In genomic region chr13:111661052-111661451, GRCh38 we compare ENCODE assay signal across 14 cellular contexts.
DNase-seq lines count a peak whose midpoint lies in the region; ATAC-seq and TF ChIP-seq lines count a peak whose summit lies in the region.
"Had no signal": no experiment of that assay in that cellular context is flagged by ENCODE, and none has a peak within 500 bp of the region (broad histone marks: within the 10 kb centered on the region; RNA-seq: fewer than 3 reads in every experiment).

No MANE protein-coding gene starts in this region.

- no peaks in the 10 kb centered on the region for H3K36me3 Mint-ChIP-seq in type B pancreatic cell
- no peaks in the 10 kb centered on the region for H3K36me3 Mint-ChIP-seq in activated CD4-positive, alpha-beta memory T cell treated with anti-CD3 and anti-CD28 coated beads, Interleukin-2, amount 10 ng/mL, durations not matched to agents 7 days and 5 days (ENCODE audit: low read depth)
- H3K36me3 Mint-ChIP-seq: CD8-positive, alpha-beta memory T cell had no signal

- H3K4me3 Mint-ChIP-seq in type B pancreatic cell: no peak overlapping the region
- no peak overlapping the region for H3K4me3 Mint-ChIP-seq in activated CD4-positive, alpha-beta memory T cell treated with anti-CD3 and anti-CD28 coated beads, Interleukin-2, amount 10 ng/mL, durations not matched to agents 7 days and 5 days
- H3K4me3 Mint-ChIP-seq: CD8-positive, alpha-beta memory T cell had no signal

- no peak for ATAC-seq in IMR-90 (ENCODE audit: low read depth)
- no peak for ATAC-seq in GM19455 (IDR thresholded peaks at IDR 0.05; ENCODE audit: unreplicated experiment)
- no peak for ATAC-seq in GM18511 (IDR thresholded peaks at IDR 0.05; ENCODE audit: unreplicated experiment)

- H2BK5ac ChIP-seq in IMR-90 (ENCODE audit: low read depth, low read length, poor library complexity, severe bottlenecking) (no peak overlapping the region), neuronal stem cell (ENCODE audit: low read length) (no peak overlapping the region)

- H2BK20ac ChIP-seq in IMR-90 (ENCODE audit: low read depth, low read length): no peak overlapping the region

- WGBS in IMR-90 (ENCODE audit: extremely low coverage in 2 of 2, insufficient read length in 1 of 2), 2 experiments: 97% methylated on average over 4 of the region's 13 CpGs; no CpG with 5 or more reads in 1 of the 2 experiments
- WGBS in neuronal stem cell (ENCODE audit: extremely low coverage in 2 of 2, insufficient read length in 2 of 2, insufficient replicate concordance in 1 of 2), 2 donors: no CpG with 5 or more reads among the region's 13 CpGs

- H3K27ac Mint-ChIP-seq in type B pancreatic cell: no peak overlapping the region
- no peak overlapping the region for H3K27ac Mint-ChIP-seq in activated CD4-positive, alpha-beta memory T cell treated with anti-CD3 and anti-CD28 coated beads, Interleukin-2, amount 10 ng/mL, durations not matched to agents 7 days and 5 days
- H3K27ac Mint-ChIP-seq: CD8-positive, alpha-beta memory T cell had no signal

- no peak for TF ChIP-seq RAD21 in IMR-90 (IDR thresholded peaks at IDR 0.05; ENCODE audit: low read length)

- H3K9me3 ChIP-seq in IMR-90 (ENCODE audit: control insufficient read depth, insufficient read depth, low read length) (peaks cover 48% of the 10 kb centered on the region), neuronal stem cell (replicated peaks in 1 of 2; ENCODE audit: control insufficient read depth in 2 of 2, insufficient read depth in 1 of 2, low read depth in 1 of 2, low read length in 2 of 2) (no peaks in the 10 kb centered on the region)
- H3K9me3 ChIP-seq: Caco-2, HAP-1 had no signal

- no peak overlapping the region for H4K91ac ChIP-seq in IMR-90 (ENCODE audit: insufficient read depth, low read depth, low read length)
- H4K91ac ChIP-seq in neuronal stem cell (ENCODE audit: low read depth, low read length, poor library complexity): no peak overlapping the region

- H3K27ac ChIP-seq in IMR-90 (ENCODE audit: insufficient read depth, low read length): no peak overlapping the region
- no peak overlapping the region for H3K27ac ChIP-seq in coronary artery
- no peak overlapping the region for H3K27ac ChIP-seq in neuronal stem cell (replicated peaks; ENCODE audit: low read length)

- peaks cover 20% of the 10 kb centered on the region for H3K4me1 Mint-ChIP-seq in type B pancreatic cell (ENCODE audit: unreplicated experiment)
- H3K4me1 Mint-ChIP-seq in activated CD4-positive, alpha-beta memory T cell treated with anti-CD3 and anti-CD28 coated beads, Interleukin-2, amount 10 ng/mL, durations not matched to agents 7 days and 5 days: no peaks in the 10 kb centered on the region
- H3K4me1 Mint-ChIP-seq: CD8-positive, alpha-beta memory T cell had no signal

- no peak overlapping the region for H3K18ac ChIP-seq in IMR-90 (ENCODE audit: low read depth, low read length)
- H3K18ac ChIP-seq in neuronal stem cell (ENCODE audit: low read length): peak overlapping the region; percentile 57

- H2BK15ac ChIP-seq in IMR-90 (ENCODE audit: low read depth, low read length): no peak overlapping the region
- H2BK15ac ChIP-seq in neuronal stem cell (ENCODE audit: low read length): no peak overlapping the region

- H4K8ac ChIP-seq in IMR-90 (ENCODE audit: low read depth in 2 of 2, low read length in 2 of 2) (no peak overlapping the region), neuronal stem cell (ENCODE audit: low read depth, low read length) (no peak overlapping the region)

- H3K27me3 Mint-ChIP-seq in type B pancreatic cell: peaks cover 33% of the 10 kb centered on the region
- H3K27me3 Mint-ChIP-seq in activated CD4-positive, alpha-beta memory T cell treated with anti-CD3 and anti-CD28 coated beads, Interleukin-2, amount 10 ng/mL, durations not matched to agents 7 days and 5 days: no peaks in the 10 kb centered on the region

- no peaks in the 10 kb centered on the region for H3K79me1 ChIP-seq in IMR-90 (ENCODE audit: low read depth in 1 of 2, low read length in 2 of 2)
- no peaks in the 10 kb centered on the region for H3K79me1 ChIP-seq in neuronal stem cell (ENCODE audit: low read depth, low read length)

- no peaks in the 10 kb centered on the region for H3K36me3 ChIP-seq in IMR-90 (ENCODE audit: control insufficient read depth, insufficient read depth, low read length)
- H3K36me3 ChIP-seq in neuronal stem cell (replicated peaks in 1 of 2; ENCODE audit: control insufficient read depth in 2 of 2, insufficient read depth in 2 of 2, low read length in 2 of 2): no peaks in the 10 kb centered on the region
- H3K36me3 ChIP-seq: HAP-1 had no signal

- no peaks in the 10 kb centered on the region for H3K9me1 ChIP-seq in IMR-90 (ENCODE audit: insufficient read depth, low read length)

- no peak overlapping the region for H4K5ac ChIP-seq in IMR-90 (ENCODE audit: low read depth, low read length)

- H3K4me3 ChIP-seq in IMR-90 (ENCODE audit: insufficient read depth, low read depth, low read length) (no peak overlapping the region), coronary artery (no peak overlapping the region), neuronal stem cell (ENCODE audit: low read length in 2 of 2) (peak overlapping the region in 1 of 2 donors; percentile 25)
- H3K4me3 ChIP-seq: HAP-1 had no signal

- in situ Hi-C loops in IMR-90 (cut with MboI; ENCODE audit: low sequenced_read_pairs): no loop called here

- intact Hi-C loops in IMR-90 (cut with micrococcal nuclease): no loop called here

- no peak overlapping the region for H3K56ac ChIP-seq in IMR-90 (ENCODE audit: extremely low read depth, insufficient read depth, low read length)

- H3K4me1 ChIP-seq in IMR-90 (ENCODE audit: control insufficient read depth, insufficient read depth, low read length): no peaks in the 10 kb centered on the region
- H3K4me1 ChIP-seq in neuronal stem cell (ENCODE audit: control insufficient read depth in 2 of 2, insufficient read depth in 1 of 2, low read depth in 1 of 2, low read length in 2 of 2): peaks cover 22% of the 10 kb centered on the region in 2 donors
- H3K4me1 ChIP-seq: Caco-2, HAP-1 had no signal

- H3K27me3 ChIP-seq in IMR-90 (ENCODE audit: control insufficient read depth, insufficient read depth, low read length) (no peaks in the 10 kb centered on the region), neuronal stem cell (ENCODE audit: control insufficient read depth in 3 of 3, insufficient read depth in 3 of 3, low read depth in 1 of 3, low read length in 3 of 3) (no peaks in the 10 kb centered on the region)

- TF ChIP-seq POLR2A in IMR-90 (IDR thresholded peaks at IDR 0.05; ENCODE audit: low read depth, low read length): no peak

- H2AFZ ChIP-seq in IMR-90 (replicated peaks; ENCODE audit: low read length, poor library complexity) (peak overlapping the region; percentile 33), neuronal stem cell (ENCODE audit: low read length) (no peak overlapping the region)

- H3K4ac ChIP-seq in IMR-90 (ENCODE audit: low read depth, low read length): no peak overlapping the region
- H3K4ac ChIP-seq in neuronal stem cell (ENCODE audit: low read length): no peak overlapping the region

- TF ChIP-seq CTCF in IMR-90 (conservative IDR thresholded peaks at IDR 0.05; ENCODE audit: low read depth, low read length): no peak
- no peak for TF ChIP-seq CTCF in coronary artery (IDR thresholded peaks at IDR 0.05)
- TF ChIP-seq CTCF in type B pancreatic cell (conservative IDR thresholded peaks at IDR 0.05): no peak

- DNase-seq in IMR-90 (no peak), coronary artery (ENCODE audit: low spot score) (peak; percentile 24), neuronal stem cell (ENCODE audit: low spot score) (no peak), type B pancreatic cell (ENCODE audit: extremely low spot score, unreplicated experiment) (peak; percentile 59)
- DNase-seq in activated CD4-positive, alpha-beta memory T cell treated with anti-CD3 and anti-CD28 coated beads, Interleukin-2, amount 10 ng/mL, durations not matched to agents 7 days and 5 days: no peak
- no peak for DNase-seq in effector CD4-positive, alpha-beta T cell
- DNase-seq: Caco-2; CD8-positive, alpha-beta memory T cell; DND-41; GDM1; GOT3 had no signal

- no peak overlapping the region for H3K4me2 ChIP-seq in IMR-90 (ENCODE audit: low read depth, low read length)
- H3K4me2 ChIP-seq in neuronal stem cell (ENCODE audit: insufficient read depth, low read length, poor library complexity, severe bottlenecking): no peak overlapping the region

- H4K20me1 ChIP-seq in IMR-90 (ENCODE audit: insufficient read depth, low read length): no peaks in the 10 kb centered on the region

- H3K23ac ChIP-seq in IMR-90 (ENCODE audit: low read depth, low read length) (no peak overlapping the region), neuronal stem cell (ENCODE audit: low read depth, low read length, poor library complexity) (peak overlapping the region; percentile 48)

- H2BK120ac ChIP-seq in IMR-90 (ENCODE audit: low read depth, low read length) (no peak overlapping the region), neuronal stem cell (ENCODE audit: low read depth, low read length) (no peak overlapping the region)

- H3K9me3 Mint-ChIP-seq in type B pancreatic cell: no peaks in the 10 kb centered on the region
- no peaks in the 10 kb centered on the region for H3K9me3 Mint-ChIP-seq in activated CD4-positive, alpha-beta memory T cell treated with anti-CD3 and anti-CD28 coated beads, Interleukin-2, amount 10 ng/mL, durations not matched to agents 7 days and 5 days

- no peak overlapping the region for H2AK9ac ChIP-seq in IMR-90 (replicated peaks; ENCODE audit: low read depth, low read length, poor library complexity)

- dilution Hi-C loops in IMR-90 (cut with HindIII; ENCODE audit: low sequenced_read_pairs, unreplicated experiment): no loop called here

- no peak overlapping the region for H3K9ac ChIP-seq in IMR-90 (ENCODE audit: low read depth, low read length)
- no peak overlapping the region for H3K9ac ChIP-seq in neuronal stem cell (ENCODE audit: low read depth, low read length, poor library complexity)

- POLR2A ChIA-PET in IMR-90 (lab: Charles Lee; ENCODE audit: unreplicated experiment): no interaction called here
- POLR2A ChIA-PET in activated CD4-positive, alpha-beta memory T cell treated with anti-CD3 and anti-CD28 coated beads, Interleukin-2, amount 10 ng/mL, durations not matched to agents 7 days and 5 days (lab: Charles Lee): no interaction called here

- CTCF ChIA-PET in IMR-90 (lab: Yijun Ruan, JAX): no interaction called here
- CTCF ChIA-PET in activated CD4-positive, alpha-beta memory T cell treated with anti-CD3 and anti-CD28 coated beads, Interleukin-2, amount 10 ng/mL, durations not matched to agents 7 days and 5 days (lab: Charles Lee): no interaction called here

- no peak overlapping the region for H2BK12ac ChIP-seq in neuronal stem cell (ENCODE audit: low read length)

- H3K14ac ChIP-seq in IMR-90 (replicated peaks; ENCODE audit: low read depth, low read length): no peak overlapping the region
- H3K14ac ChIP-seq in neuronal stem cell (ENCODE audit: low read length): no peak overlapping the region

- no peak overlapping the region for H2AK5ac ChIP-seq in IMR-90 (ENCODE audit: low read depth, low read length)
- H2AK5ac ChIP-seq in neuronal stem cell (ENCODE audit: low read depth, low read length): no peak overlapping the region

- BruUV-seq in IMR-90 (replicated peaks; lab: Mats Ljungman, UMichigan): no TSS peak

Comparison
In these comparisons a context has a peak if more than half of its experiments do, and no peak if none do; other contexts are left out.
1. DNase-seq: peak in coronary artery (single experiment) and type B pancreatic cell (single experiment); none in IMR-90 (single experiment), neuronal stem cell (single experiment), activated CD4-positive, alpha-beta memory T cell treated with anti-CD3 and anti-CD28 coated beads, Interleukin-2, amount 10 ng/mL, durations not matched to agents 7 days and 5 days (single experiment) and effector CD4-positive, alpha-beta T cell (single experiment).